Comparison of ENCODE assay signal across 1 cellular context in genomic region chr17:81917565-81918332, GRCh38.
TF ChIP-seq lines count a peak whose summit lies in the region.

TSS of gene SIRT7 (minus strand) at chr17:81918176. CDS start at chr17:81918131, 45 bp downstream.

TF ChIP-seq in K562, 482 proteins besides CTCF, POLR2A, EP300 and RAD21 (continued from another document and continues in another):
- TF ChIP-seq ZBTB12 (CRISPR knock-in tag; IDR thresholded peaks at IDR 0.05) (no peak), REST (CRISPR knock-in tag; IDR thresholded peaks at IDR 0.05; ENCODE audit: low read depth) (peak; percentile 88), ZBTB26 (CRISPR knock-in tag; IDR thresholded peaks at IDR 0.05) (no peak), CHD2 (IDR thresholded peaks at IDR 0.05; ENCODE audit: low read depth, low read length) (peak; percentile 36; the same call in 1 of the 2 replicates), SIN3A (IDR thresholded peaks at IDR 0.05; ENCODE audit: borderline replicate concordance in 2 of 2, control insufficient read depth in 1 of 2, low read depth in 2 of 2, low read length in 2 of 2) (peak; percentile 66 to 83; a peak in 3 of 4 replicates), FOXP1 (CRISPR knock-in tag; IDR thresholded peaks at IDR 0.05) (0 out of 2 replicates have a peak, but pooled peaks have one; percentile 28), TAF1 (IDR thresholded peaks at IDR 0.05; ENCODE audit: control insufficient read depth, extremely low read depth, insufficient read depth, low read length, severe bottlenecking) (peak; percentile 69), SMAD4 (CRISPR knock-in tag; conservative IDR thresholded peaks at IDR 0.05) (peak; percentile 55), E2F4 (CRISPR knock-in tag; IDR thresholded peaks at IDR 0.05; ENCODE audit: low read depth) (no peak), SMAD1 (IDR thresholded peaks at IDR 0.05; ENCODE audit: low read depth, low read length, partially characterized antibody) (peak; percentile 44), NR2F6 (CRISPR knock-in tag; IDR thresholded peaks at IDR 0.05) (0 out of 2 replicates have a peak, but pooled peaks have one; percentile 12), POLR2G (IDR thresholded peaks at IDR 0.05; ENCODE audit: low read depth, low read length) (peak; percentile 91), CXXC5 (CRISPR knock-in tag; IDR thresholded peaks at IDR 0.05) (peak; percentile 60), MEIS2 (IDR thresholded peaks at IDR 0.05; ENCODE audit: partially characterized antibody) (peak; percentile 63), ELF2 (CRISPR knock-in tag; IDR thresholded peaks at IDR 0.05) (peak; percentile 85; the same call in 1 of the 2 replicates), NRF1 (conservative IDR thresholded peaks at IDR 0.05 in 1 of 2, IDR thresholded peaks at IDR 0.05 in 1 of 2) (peak; percentile 91 to 92), ARID4B (CRISPR knock-in tag; IDR thresholded peaks at IDR 0.05) (0 out of 2 replicates have a peak, but pooled peaks have one; percentile 66), E2F6 (IDR thresholded peaks at IDR 0.05; ENCODE audit: borderline replicate concordance in 1 of 2, extremely low read depth in 1 of 2, insufficient read depth in 1 of 2, insufficient read length in 1 of 2, low read depth in 1 of 2, low read length in 1 of 2, poor library complexity in 1 of 2, severe bottlenecking in 1 of 2) (peak in 1 of 2 experiments; percentile 52), THAP7 (CRISPR knock-in tag; IDR thresholded peaks at IDR 0.05) (peak; percentile 67), L3MBTL2 (IDR thresholded peaks at IDR 0.05) (peak; percentile 39; the same call in 1 of the 2 replicates), PTBP1 (IDR thresholded peaks at IDR 0.05; ENCODE audit: low read depth, low read length) (0 out of 2 replicates have a peak, but pooled peaks have one; percentile 71), KAT7 (CRISPR knock-in tag; IDR thresholded peaks at IDR 0.05; ENCODE audit: borderline replicate concordance) (peak; percentile 30; the same call in 1 of the 2 replicates), TFAM (CRISPR knock-in tag; conservative IDR thresholded peaks at IDR 0.05) (no peak), RHOXF2B (CRISPR knock-in tag; conservative IDR thresholded peaks at IDR 0.05) (no peak), ZBTB17 (CRISPR knock-in tag; IDR thresholded peaks at IDR 0.05) (peak; percentile 66; the same call in 1 of the 2 replicates), POLR2AphosphoS5 (IDR thresholded peaks at IDR 0.05; ENCODE audit: control insufficient read depth, insufficient read depth, low read depth, low read length) (peak; percentile 58; the same call in 1 of the 2 replicates), ZBTB1 (CRISPR knock-in tag; IDR thresholded peaks at IDR 0.05; ENCODE audit: borderline replicate concordance, low read depth) (0 out of 2 replicates have a peak, but pooled peaks have one; percentile 34), SIN3B (IDR thresholded peaks at IDR 0.05; ENCODE audit: low read depth) (peak; percentile 82), ETS1 (conservative IDR thresholded peaks at IDR 0.05; ENCODE audit: control insufficient read depth, low read depth, low read length) (0 out of 2 replicates have a peak, but pooled peaks have one; percentile 67), SRF (CRISPR knock-in tag; IDR thresholded peaks at IDR 0.05) (0 out of 4 replicates have a peak, but pooled peaks of 1 of the 2 experiments have one; percentile 32), ZNF76 (CRISPR knock-in tag; IDR thresholded peaks at IDR 0.05; ENCODE audit: borderline replicate concordance) (0 out of 2 replicates have a peak, but pooled peaks have one; percentile 24), CBX8 (IDR thresholded peaks at IDR 0.05; ENCODE audit: borderline replicate concordance, extremely low read depth, low read depth, low read length, poor library complexity, severe bottlenecking) (no peak), MYNN (IDR thresholded peaks at IDR 0.05) (0 out of 2 replicates have a peak, but pooled peaks have one; percentile 43), MYNN (CRISPR knock-in tag; IDR thresholded peaks at IDR 0.05) (no peak), ZNF324 (CRISPR knock-in tag; IDR thresholded peaks at IDR 0.05) (no peak), ZNF695 (CRISPR knock-in tag; IDR thresholded peaks at IDR 0.05) (no peak), FIP1L1 (IDR thresholded peaks at IDR 0.05; ENCODE audit: low read depth, low read length, poor library complexity, severe bottlenecking) (peak; percentile 86), CREB1 (IDR thresholded peaks at IDR 0.05) (no peak), CREB1 (CRISPR knock-in tag; IDR thresholded peaks at IDR 0.05) (no peak), ZNF583 (CRISPR knock-in tag; IDR thresholded peaks at IDR 0.05) (0 out of 2 replicates have a peak, but pooled peaks have one; percentile 38), ZBTB11 (CRISPR knock-in tag; IDR thresholded peaks at IDR 0.05) (peak in 2 of 3 experiments; percentile 35 to 39; a peak in 1 of 6 replicates)
